ENCODE assay signal across 29 cellular contexts in the genomic region with DNA sequence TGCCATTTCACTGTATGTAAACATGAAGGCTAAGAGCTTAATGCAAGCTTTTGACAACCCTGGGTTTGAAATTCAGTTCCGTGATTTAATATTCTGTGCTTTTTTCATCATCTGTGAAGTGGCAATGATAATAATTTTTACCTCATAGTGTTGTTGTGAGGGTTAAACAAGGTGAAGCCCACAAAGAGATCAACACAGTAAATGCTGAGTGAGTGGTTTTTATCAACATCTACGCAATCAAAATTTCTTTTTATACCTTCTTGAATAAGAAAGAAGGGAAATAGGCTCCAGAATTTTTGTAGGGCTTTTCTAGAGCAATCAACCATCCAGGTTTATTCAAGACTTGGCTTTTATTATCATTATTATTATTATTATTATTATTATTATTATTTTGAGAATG.
"Had no signal": no experiment of that assay in that cellular context is flagged by ENCODE, and none has a peak within 500 bp of the region (broad histone marks: within the 10 kb centered on the region; RNA-seq: fewer than 3 reads in every experiment).

No MANE protein-coding gene starts in this region.

- H3K36me3 Mint-ChIP-seq: immature natural killer cell had no signal

- H3K4me3 ChIP-seq: colonic mucosa, esophagus squamous epithelium, gastrocnemius medialis, heart left ventricle, hepatocyte, left ventricle myocardium inferior, lower lobe of right lung, mucosa of descending colon had no signal

- DNase-seq: colonic mucosa; cortex of kidney; effector CD8-positive, alpha-beta T cell; effector memory CD8-positive, alpha-beta T cell; endodermal cell; erythroblast; esophagus squamous epithelium; foreskin fibroblast; foreskin melanocyte; gastrocnemius medialis; heart left ventricle; hypothalamus; immature natural killer cell; islet precursor cell; kidney; kidney glomerular epithelial cell; left colon; left ventricle myocardium inferior; lower lobe of right lung; mesenchymal stem cell; mucosa of descending colon; naive B cell had no signal

- FAIRE-seq: endometrium, kidney had no signal

- H3K36me3 ChIP-seq: colonic mucosa, esophagus squamous epithelium, gastrocnemius medialis, heart left ventricle, left ventricle myocardium inferior, lower lobe of right lung had no signal

- H3K79me2 ChIP-seq: hepatocyte had no signal

- H3K27me3 ChIP-seq: colonic mucosa, esophagus squamous epithelium, gastrocnemius medialis, heart left ventricle, hepatocyte had no signal

- ATAC-seq: effector memory CD8-positive, alpha-beta T cell; esophagus mucosa; gastrocnemius medialis; heart left ventricle; left colon; left lobe of liver; lower lobe of right lung; mucosa of descending colon had no signal

- H3K27me3 Mint-ChIP-seq: dendritic cell treated with granulocyte-macrophage colony-stimulating factor and Interleukin-4, amounts not matched to agents 40 ng/mL and 50 ng/mL, for 4 days; effector memory CD8-positive, alpha-beta T cell; naive B cell had no signal

- H3K4me3 Mint-ChIP-seq: dendritic cell treated with granulocyte-macrophage colony-stimulating factor and Interleukin-4, amounts not matched to agents 40 ng/mL and 50 ng/mL, for 4 days; effector memory CD8-positive, alpha-beta T cell; endodermal cell; immature natural killer cell; mesothelial cell of epicardium; naive B cell had no signal

- H3K27ac ChIP-seq: colonic mucosa, epithelial cell of prostate, esophagus squamous epithelium, gastrocnemius medialis, heart left ventricle, hepatocyte, left ventricle myocardium inferior, lower lobe of right lung had no signal

- H3K27ac Mint-ChIP-seq: dendritic cell treated with granulocyte-macrophage colony-stimulating factor and Interleukin-4, amounts not matched to agents 40 ng/mL and 50 ng/mL, for 4 days; effector memory CD8-positive, alpha-beta T cell; endodermal cell; immature natural killer cell; mesothelial cell of epicardium; naive B cell had no signal

- H3K4me2 ChIP-seq: hepatocyte had no signal

- H2AFZ ChIP-seq: hepatocyte had no signal

- H3K4me1 ChIP-seq: colonic mucosa, esophagus squamous epithelium, gastrocnemius medialis, heart left ventricle, left ventricle myocardium inferior, lower lobe of right lung had no signal

- H3K4me1 Mint-ChIP-seq: immature natural killer cell, naive B cell had no signal

- H3K9me3 ChIP-seq: colonic mucosa, esophagus squamous epithelium, gastrocnemius medialis, lower lobe of right lung, mucosa of descending colon had no signal
